ENCODE assay signal across 13 cellular contexts in the genomic region with DNA sequence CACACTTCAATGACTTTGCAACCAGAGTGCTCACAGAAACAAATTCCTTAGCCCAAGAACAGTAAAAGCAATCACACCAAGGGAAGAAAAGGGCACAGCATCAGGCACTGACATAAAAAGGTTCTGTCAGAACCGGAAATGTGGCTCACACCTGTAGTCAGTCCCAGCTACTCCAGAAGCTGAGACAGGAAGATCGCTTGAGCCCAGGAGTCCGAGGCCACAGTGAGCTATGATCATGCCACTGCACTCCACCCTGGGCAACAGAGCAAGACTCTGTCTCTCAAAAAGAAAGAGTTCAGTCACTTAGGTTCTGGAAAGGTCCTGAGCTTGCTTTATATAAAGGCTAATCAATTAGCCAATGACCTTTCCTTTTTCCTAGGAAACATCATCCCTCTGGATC. TPM values are rescaled to one million over a fixed set of nuclear protein-coding genes. Genes with fewer than 3 reads are reported as not detected.
A peak's percentile ranks its signal among the peaks of the same experiment; 100 is the strongest.
DNase-seq lines count a peak whose midpoint lies in the region; ATAC-seq lines count a peak whose summit lies in the region.
"Had no signal": no experiment of that assay in that cellular context is flagged by ENCODE, and none has a peak within 500 bp of the region (broad histone marks: within the 10 kb centered on the region; RNA-seq: fewer than 3 reads in every experiment).

No MANE protein-coding gene starts in this region.

- peaks cover 72% of the 10 kb centered on the region for H3K4me1 Mint-ChIP-seq in activated CD4-positive, alpha-beta T cell treated with anti-CD3 and anti-CD28 coated beads, Interleukin-2, amount 10 ng/mL, durations not matched to agents 24 days and 14 days
- H3K4me1 Mint-ChIP-seq in T-helper 17 cell (peaks cover 75% of the 10 kb centered on the region), immature natural killer cell (peaks cover 95 to 97% of the 10 kb centered on the region in 2 donors)
- peaks cover 94% of the 10 kb centered on the region for H3K4me1 Mint-ChIP-seq in stimulated activated naive CD8-positive, alpha-beta T cell treated with anti-CD3 and anti-CD28 coated beads, Interleukin-15, amount 100 ng/mL, for 72 hours

- H3K4me3 Mint-ChIP-seq in activated CD4-positive, alpha-beta T cell treated with anti-CD3 and anti-CD28 coated beads, Interleukin-2, amount 10 ng/mL, durations not matched to agents 24 days and 14 days: peak overlapping the region; percentile 56
- H3K4me3 Mint-ChIP-seq in T-helper 17 cell: peak overlapping the region; percentile 49
- peak overlapping the region in 1 of 5 donors; percentile 20 for H3K4me3 Mint-ChIP-seq in immature natural killer cell
- H3K4me3 Mint-ChIP-seq in stimulated activated naive CD8-positive, alpha-beta T cell treated with anti-CD3 and anti-CD28 coated beads, Interleukin-15, amount 100 ng/mL, for 72 hours: peak overlapping the region; percentile 17 to 78

- peak overlapping the region; percentile 16 for H3K27ac Mint-ChIP-seq in activated CD4-positive, alpha-beta T cell treated with anti-CD3 and anti-CD28 coated beads, Interleukin-2, amount 10 ng/mL, durations not matched to agents 24 days and 14 days
- H3K27ac Mint-ChIP-seq in T-helper 17 cell (peak overlapping the region; percentile 94), immature natural killer cell (peak overlapping the region; percentile 10 to 87 (median 58))
- no peak overlapping the region for H3K27ac Mint-ChIP-seq in stimulated activated naive CD8-positive, alpha-beta T cell treated with anti-CD3 and anti-CD28 coated beads, Interleukin-15, amount 100 ng/mL, for 72 hours

- ATAC-seq in T-helper 17 cell (no peak), GM21576 (IDR thresholded peaks at IDR 0.05; ENCODE audit: unreplicated experiment) (no peak), GM19035 (IDR thresholded peaks at IDR 0.05; ENCODE audit: unreplicated experiment) (no peak)
- ATAC-seq in stimulated activated naive CD8-positive, alpha-beta T cell treated with anti-CD3 and anti-CD28 coated beads, Interleukin-15, amount 100 ng/mL, for 72 hours: no peak
- ATAC-seq: sciatic nerve had no signal

- intact Hi-C loops in activated CD4-positive, alpha-beta T cell treated with anti-CD3 and anti-CD28 coated beads, Interleukin-2, amount 10 ng/mL, durations not matched to agents 24 days and 14 days (cut with micrococcal nuclease): loop anchor here (10.0 kb wide), 1 partner anchor 247 kb away; a partner anchor contains a TSS

- H3K9me3 ChIP-seq in T-helper 17 cell (ENCODE audit: control insufficient read depth, low read length, poor library complexity, severe bottlenecking): no peaks in the 10 kb centered on the region
- H3K9me3 ChIP-seq: thoracic aorta had no signal

- no peak for DNase-seq in activated CD4-positive, alpha-beta T cell treated with anti-CD3 and anti-CD28 coated beads, Interleukin-2, amount 10 ng/mL, durations not matched to agents 24 days and 14 days
- DNase-seq in activated CD4-positive, alpha-beta T cell treated with anti-CD3 and anti-CD28 coated beads, Interleukin-2, amount 50 U/mL, for 48 hours: no peak
- DNase-seq in T-helper 17 cell: no peak
- DNase-seq in immature natural killer cell: no peak
- DNase-seq in stimulated activated naive CD8-positive, alpha-beta T cell treated with anti-CD3 and anti-CD28 coated beads, Interleukin-15, amount 100 ng/mL, for 72 hours: no peak
- DNase-seq in AG20443 (ENCODE audit: low spot score): no peak
- DNase-seq: DMS53, NCI-H510A had no signal

- no peaks in the 10 kb centered on the region for H3K9me3 Mint-ChIP-seq in activated CD4-positive, alpha-beta T cell treated with anti-CD3 and anti-CD28 coated beads, Interleukin-2, amount 10 ng/mL, durations not matched to agents 24 days and 14 days
- no peaks in the 10 kb centered on the region for H3K9me3 Mint-ChIP-seq in immature natural killer cell
- no peaks in the 10 kb centered on the region for H3K9me3 Mint-ChIP-seq in stimulated activated naive CD8-positive, alpha-beta T cell treated with anti-CD3 and anti-CD28 coated beads, Interleukin-15, amount 100 ng/mL, for 72 hours
- H3K9me3 Mint-ChIP-seq: activated T-helper 2 cell treated with anti-CD3 and anti-CD28 coated beads, Interferon-gamma antibody, Interleukin-2, Interleukin-4, amounts not matched to agents 10 μg/mL and 5 μg/mL and 100 μg/mL, durations not matched to agents 14 hours and 24 hours and 36 hours had no signal

- peaks cover 30% of the 10 kb centered on the region for H3K36me3 Mint-ChIP-seq in activated CD4-positive, alpha-beta T cell treated with anti-CD3 and anti-CD28 coated beads, Interleukin-2, amount 10 ng/mL, durations not matched to agents 24 days and 14 days (ENCODE audit: low read depth)
- H3K36me3 Mint-ChIP-seq in T-helper 17 cell (ENCODE audit: low read depth): peaks cover 2% of the 10 kb centered on the region
- H3K36me3 Mint-ChIP-seq in immature natural killer cell: no peaks in the 10 kb centered on the region

- H3K27me3 Mint-ChIP-seq in activated CD4-positive, alpha-beta T cell treated with anti-CD3 and anti-CD28 coated beads, Interleukin-2, amount 10 ng/mL, durations not matched to agents 24 days and 14 days: no peaks in the 10 kb centered on the region
- H3K27me3 Mint-ChIP-seq in T-helper 17 cell: no peaks in the 10 kb centered on the region
- H3K27me3 Mint-ChIP-seq in immature natural killer cell (ENCODE audit: low read depth in 3 of 3): peaks cover 0 to 6% (median 0%) of the 10 kb centered on the region in 3 donors
- no peaks in the 10 kb centered on the region for H3K27me3 Mint-ChIP-seq in stimulated activated naive CD8-positive, alpha-beta T cell treated with anti-CD3 and anti-CD28 coated beads, Interleukin-15, amount 100 ng/mL, for 72 hours

RNA-seq across cellular contexts. Expression of a gene that starts 22.7 kb away (rescaled TPM):
- 493 and 504 TPM in 2 replicates for total RNA-seq in activated CD4-positive, alpha-beta T cell treated with anti-CD3 and anti-CD28 coated beads, Interleukin-2, amount 10 ng/mL, durations not matched to agents 24 days and 14 days
- total RNA-seq in T-helper 17 cell: 100 to 1,000 TPM; 142 to 146 TPM
- polyA plus RNA-seq in immature natural killer cell: 10 to 100 TPM; 45.9 to 53.5 (median 48.4) TPM

Comparison
In these comparisons a context has a peak if more than half of its experiments do, and no peak if none do; other contexts are left out.
1. H3K27ac Mint-ChIP-seq: peak in activated CD4-positive, alpha-beta T cell treated with anti-CD3 and anti-CD28 coated beads, Interleukin-2, amount 10 ng/mL, durations not matched to agents 24 days and 14 days (single experiment), T-helper 17 cell (single experiment) and immature natural killer cell (6 of 6); none in stimulated activated naive CD8-positive, alpha-beta T cell treated with anti-CD3 and anti-CD28 coated beads, Interleukin-15, amount 100 ng/mL, for 72 hours (0 of 2).